Comparison of ENCODE assay signal across 8 cellular contexts in the genomic region with DNA sequence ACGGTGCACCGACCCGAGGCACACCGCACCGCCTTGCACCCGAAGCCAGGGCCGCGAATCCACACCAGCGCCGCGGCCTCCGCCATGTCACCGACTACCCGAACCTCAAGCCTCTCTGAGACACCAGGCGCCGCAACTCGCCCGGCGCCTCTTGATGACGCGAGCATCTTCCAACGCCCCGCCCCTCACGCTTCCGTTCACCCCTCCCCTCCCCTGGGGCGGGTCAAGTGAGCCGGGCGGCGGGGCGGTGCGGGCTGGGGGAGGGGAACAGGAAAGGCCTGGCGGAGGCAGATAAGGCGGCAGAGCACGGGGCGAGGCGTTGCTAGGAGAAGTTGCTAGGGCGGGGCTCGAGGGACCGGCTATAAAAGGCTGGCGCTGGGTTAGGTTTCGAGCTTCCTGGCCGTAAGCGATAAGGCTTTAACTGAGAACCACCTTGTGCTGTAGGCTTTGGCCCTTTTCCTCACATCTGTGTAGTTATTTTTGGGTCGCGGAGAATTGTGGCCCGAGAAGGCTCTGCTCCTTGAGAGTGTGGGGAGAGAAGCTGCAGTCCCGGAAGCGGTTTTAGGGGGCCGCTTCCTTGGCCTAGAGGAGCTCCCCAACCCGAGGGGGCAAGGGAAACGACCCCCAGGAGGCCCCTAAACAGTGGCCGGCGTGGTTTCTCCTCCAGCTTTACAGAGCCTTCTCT. TPM values are rescaled to one million over a fixed set of nuclear protein-coding genes. Genes with fewer than 3 reads are reported as not detected.
DNase-seq lines count a peak whose midpoint lies in the region; ATAC-seq and TF ChIP-seq lines count a peak whose summit lies in the region.

A gene (minus strand): TSS at position 117 of the 685 bp plus-strand sequence. CDS start 31 bp downstream, at position 86.

- peaks cover 5% of the 10 kb centered on the region for H3K9me3 Mint-ChIP-seq in nephron progenitor cell
- H3K9me3 Mint-ChIP-seq in stimulated activated naive CD8-positive, alpha-beta T cell treated with anti-CD3 and anti-CD28 coated beads, Interleukin-15, amount 100 ng/mL, for 72 hours: peaks cover 6 to 10% of the 10 kb centered on the region in 2 donors

- no peaks in the 10 kb centered on the region for H3K27me3 ChIP-seq in H7 (ENCODE audit: control insufficient read depth, insufficient read depth, low read length)

- peak; percentile 89 for ATAC-seq in stimulated activated naive CD8-positive, alpha-beta T cell treated with anti-CD3 and anti-CD28 coated beads, Interleukin-15, amount 100 ng/mL, for 72 hours

- no peaks in the 10 kb centered on the region; the same call in 1 of the 2 replicates for H3K36me3 ChIP-seq in H7 (replicated peaks; ENCODE audit: control insufficient read depth, insufficient read depth, low read length)

- no peaks in the 10 kb centered on the region for H3K27me3 Mint-ChIP-seq in nephron progenitor cell (ENCODE audit: low read depth, poor library complexity)
- H3K27me3 Mint-ChIP-seq in stimulated activated naive CD8-positive, alpha-beta T cell treated with anti-CD3 and anti-CD28 coated beads, Interleukin-15, amount 100 ng/mL, for 72 hours: no peaks in the 10 kb centered on the region

- peak within 1 kb of the TSS; percentile 100 for H3K27ac Mint-ChIP-seq in nephron progenitor cell
- peak within 1 kb of the TSS; percentile 100 for H3K27ac Mint-ChIP-seq in stimulated activated naive CD8-positive, alpha-beta T cell treated with anti-CD3 and anti-CD28 coated beads, Interleukin-15, amount 100 ng/mL, for 72 hours

- H3K4me3 Mint-ChIP-seq in nephron progenitor cell: peak within 1 kb of the TSS; percentile 100
- H3K4me3 Mint-ChIP-seq in stimulated activated naive CD8-positive, alpha-beta T cell treated with anti-CD3 and anti-CD28 coated beads, Interleukin-15, amount 100 ng/mL, for 72 hours: peak within 1 kb of the TSS; percentile 99 to 100

- TF ChIP-seq CTCF in fibroblast of the aortic adventitia (IDR thresholded peaks at IDR 0.05; ENCODE audit: insufficient read depth, low read length) (no peak), nephron progenitor cell (IDR thresholded peaks at IDR 0.05) (no peak)

- H3K4me3 ChIP-seq in H7 (ENCODE audit: insufficient read depth, low read depth, low read length) (peak within 1 kb of the TSS; percentile 71), fibroblast of the aortic adventitia (ENCODE audit: low read depth, low read length) (peak within 1 kb of the TSS; percentile 96)

- DNase-seq in ELF-1 (ENCODE audit: low read depth, low spot score) (peak; percentile 99), H7 (peak; percentile 98), M059J (ENCODE audit: low read depth) (peak; percentile 97), SHP77 (lab: John Stamatoyannopoulos, UW) (peak; percentile 96 to 97), fibroblast of the aortic adventitia (ENCODE audit: low read depth) (peak; percentile 99), nephron progenitor cell (peak; percentile 100)
- DNase-seq in activated effector memory CD4-positive, alpha-beta T cell treated with Interleukin-2 at 50 U/mL for 16 hours: peak; percentile 100
- peak; percentile 100 for DNase-seq in stimulated activated naive CD8-positive, alpha-beta T cell treated with anti-CD3 and anti-CD28 coated beads, Interleukin-15, amount 100 ng/mL, for 72 hours

- peaks cover 78% of the 10 kb centered on the region for H3K4me1 Mint-ChIP-seq in nephron progenitor cell
- H3K4me1 Mint-ChIP-seq in stimulated activated naive CD8-positive, alpha-beta T cell treated with anti-CD3 and anti-CD28 coated beads, Interleukin-15, amount 100 ng/mL, for 72 hours: peaks cover 85% of the 10 kb centered on the region

- H3K36me3 Mint-ChIP-seq in nephron progenitor cell (ENCODE audit: low read depth): peaks cover 10% of the 10 kb centered on the region

RNA-seq across cellular contexts. Expression of the gene that starts here (rescaled TPM):
- total RNA-seq in H7 (2014; rRNA removed; shearing (Covaris generic)): 34.4 and 38.4 TPM in 2 replicates
- total RNA-seq in M059J (2014; rRNA removed; shearing (Covaris generic)): 15.5 and 28.7 TPM in 2 replicates
- 21.6 and 26.2 TPM in 2 replicates for total RNA-seq in fibroblast of the aortic adventitia (ENCODE audit: low replicate concordance)

Comparison
In these comparisons a context has a peak if more than half of its experiments do, and no peak if none do; other contexts are left out.
1. Peak in every context shown above with its lines: DNase-seq, ATAC-seq and H3K4me3 ChIP-seq.